13 cellular contexts compared by ENCODE assay signal in genomic region chr15:98728107-98728810, GRCh38.
A peak's percentile ranks its signal among the peaks of the same experiment; 100 is the strongest.
DNase-seq lines count a peak whose midpoint lies in the region; ATAC-seq and TF ChIP-seq lines count a peak whose summit lies in the region.
"Had no signal": no experiment of that assay in that cellular context is flagged by ENCODE, and none has a peak within 500 bp of the region (broad histone marks: within the 10 kb centered on the region; RNA-seq: fewer than 3 reads in every experiment).

No MANE protein-coding gene starts in this region.

- H3K27ac ChIP-seq in GM23338 (ENCODE audit: low read depth) (peak overlapping the region; percentile 71), left lung (peak overlapping the region; percentile 71 to 91), stomach smooth muscle (ENCODE audit: low read length) (peak overlapping the region; percentile 91)
- no peak overlapping the region for H3K27ac ChIP-seq in CD4-positive, alpha-beta memory T cell (ENCODE audit: low read depth, low read length)

- H3K27me3 Mint-ChIP-seq in GM23338 (ENCODE audit: insufficient read depth, low read depth, poor library complexity) (peaks cover 3% of the 10 kb centered on the region), brain (no peaks in the 10 kb centered on the region)
- H3K27me3 Mint-ChIP-seq in CD4-positive, alpha-beta memory T cell = no peaks in the 10 kb centered on the region
- H3K27me3 Mint-ChIP-seq: activated CD8-positive, alpha-beta memory T cell treated with anti-CD3 and anti-CD28 coated beads, Interleukin-2, amount 10 ng/mL, durations not matched to agents 7 days and 5 days; stimulated activated naive CD8-positive, alpha-beta T cell treated with anti-CD3 and anti-CD28 coated beads, Interleukin-15, Interleukin-2, amounts not matched to agents 100 ng/mL and 50 ng/mL, for 24 hours had no signal

- peaks cover 100% of the 10 kb centered on the region for H3K79me2 ChIP-seq in GM23338 (replicated peaks; ENCODE audit: insufficient read depth)

- H3K4me2 ChIP-seq in GM23338 = peak overlapping the region; percentile 42; the same call in 1 of the 2 replicates

- H3K36me3 Mint-ChIP-seq in GM23338 (ENCODE audit: low read depth) (no peaks in the 10 kb centered on the region), brain (peaks cover 11% of the 10 kb centered on the region)
- no peaks in the 10 kb centered on the region for H3K36me3 Mint-ChIP-seq in CD4-positive, alpha-beta memory T cell
- H3K36me3 Mint-ChIP-seq: activated CD8-positive, alpha-beta memory T cell treated with anti-CD3 and anti-CD28 coated beads, Interleukin-2, amount 10 ng/mL, durations not matched to agents 7 days and 5 days had no signal

- H3K4me1 Mint-ChIP-seq in GM23338 (peaks cover 49% of the 10 kb centered on the region), brain (peaks cover 5% of the 10 kb centered on the region)
- peaks cover 0 to 11% (median 3%) of the 10 kb centered on the region in 4 donors for H3K4me1 Mint-ChIP-seq in CD4-positive, alpha-beta memory T cell
- H3K4me1 Mint-ChIP-seq: central memory CD8-positive, alpha-beta T cell had no signal

- intact Hi-C loops in left lung (cut with DNase I) = no loop called here
- intact Hi-C loops in CD4-positive, alpha-beta memory T cell (cut with micrococcal nuclease) = no loop called here

- no peak for DNase-seq in GM23338 (ENCODE audit: low spot score)
- no peak for DNase-seq in left lung
- DNase-seq in CD4-positive, alpha-beta memory T cell = no peak
- DNase-seq in NCI-H2029 treated with DMSO at 0.1 percent for 48 hours (lab: John Stamatoyannopoulos, UW) = no peak
- DNase-seq in GOT3 (lab: John Stamatoyannopoulos, UW) = no peak
- DNase-seq: activated CD8-positive, alpha-beta memory T cell treated with anti-CD3 and anti-CD28 coated beads, Interleukin-2, amount 10 ng/mL, durations not matched to agents 7 days and 5 days; NCI-H1417 treated with DMSO at 0.1 percent for 48 hours; stimulated activated CD4-positive, alpha-beta T cell treated with anti-CD3 and anti-CD28 coated beads, Interleukin-12 subunit alpha, Interleukin-12 subunit beta, amount 100 ng/mL, for 4 hours had no signal

- H3K9me3 Mint-ChIP-seq in GM23338 (no peaks in the 10 kb centered on the region), brain (peaks cover 0 to 3% (median 0%) of the 10 kb centered on the region in 5 experiments)
- H3K9me3 Mint-ChIP-seq in CD4-positive, alpha-beta memory T cell = no peaks in the 10 kb centered on the region
- H3K9me3 Mint-ChIP-seq: central memory CD8-positive, alpha-beta T cell; stimulated activated naive CD8-positive, alpha-beta T cell treated with anti-CD3 and anti-CD28 coated beads, Interleukin-15, Interleukin-2, amounts not matched to agents 100 ng/mL and 50 ng/mL, for 24 hours had no signal

- H2AFZ ChIP-seq in GM23338 = no peak overlapping the region

- CTCF ChIA-PET in CD4-positive, alpha-beta memory T cell (lab: Charles Lee; ENCODE audit: partially characterized antibody) = interaction anchor here (0.6 kb wide), 1 partner anchor 287 kb away, joined by 3 read pairs; no protein-coding TSS in a partner anchor

- peaks cover 65% of the 10 kb centered on the region for H4K20me1 ChIP-seq in GM23338 (replicated peaks; ENCODE audit: insufficient read depth)

- no peaks in the 10 kb centered on the region for H3F3A ChIP-seq in GM23338 (replicated peaks; ENCODE audit: low read depth)

- no peaks in the 10 kb centered on the region for H3K9me3 ChIP-seq in left lung
- no peaks in the 10 kb centered on the region for H3K9me3 ChIP-seq in stomach smooth muscle (ENCODE audit: control insufficient read depth in 2 of 2, low read length in 2 of 2)
- no peaks in the 10 kb centered on the region for H3K9me3 ChIP-seq in CD4-positive, alpha-beta memory T cell (ENCODE audit: control insufficient read depth in 1 of 2, low read length in 2 of 2)

- peaks cover 61% of the 10 kb centered on the region for H3K4me1 ChIP-seq in GM23338 (ENCODE audit: insufficient read depth)
- peaks cover 23 to 35% of the 10 kb centered on the region in 2 donors for H3K4me1 ChIP-seq in left lung
- peaks cover 49% of the 10 kb centered on the region for H3K4me1 ChIP-seq in stomach smooth muscle (ENCODE audit: control insufficient read depth, insufficient read depth, low read length)
- H3K4me1 ChIP-seq in CD4-positive, alpha-beta memory T cell (ENCODE audit: insufficient read depth, low read length) = no peaks in the 10 kb centered on the region

- H3K27ac Mint-ChIP-seq in GM23338 (0 out of 2 replicates have a peak overlapping the region, but pooled peaks have one; percentile 8), brain (peak overlapping the region in 3 of 5 experiments; percentile 82 to 87 (median 83))
- peak overlapping the region in 1 of 7 donors; percentile 25 for H3K27ac Mint-ChIP-seq in CD4-positive, alpha-beta memory T cell
- H3K27ac Mint-ChIP-seq: activated CD8-positive, alpha-beta memory T cell treated with anti-CD3 and anti-CD28 coated beads, Interleukin-2, amount 10 ng/mL, durations not matched to agents 7 days and 5 days; stimulated activated naive CD8-positive, alpha-beta T cell treated with anti-CD3 and anti-CD28 coated beads, Interleukin-15, Interleukin-2, amounts not matched to agents 100 ng/mL and 50 ng/mL, for 24 hours had no signal

- no peak overlapping the region for H3K4me3 ChIP-seq in GM23338
- H3K4me3 ChIP-seq in left lung = no peak overlapping the region
- peak overlapping the region; percentile 17 to 40 for H3K4me3 ChIP-seq in stomach smooth muscle (ENCODE audit: low read length in 2 of 2)
- H3K4me3 ChIP-seq in CD4-positive, alpha-beta memory T cell (ENCODE audit: low read length in 2 of 2) = no peak overlapping the region

- H3K9me2 ChIP-seq in GM23338 (ENCODE audit: insufficient read depth) = no peaks in the 10 kb centered on the region

- H3K36me3 ChIP-seq in GM23338 (ENCODE audit: insufficient read depth) = no peaks in the 10 kb centered on the region
- no peaks in the 10 kb centered on the region for H3K36me3 ChIP-seq in left lung
- no peaks in the 10 kb centered on the region for H3K36me3 ChIP-seq in stomach smooth muscle (ENCODE audit: control insufficient read depth in 2 of 2, insufficient read depth in 2 of 2, low read length in 2 of 2)
- no peaks in the 10 kb centered on the region for H3K36me3 ChIP-seq in CD4-positive, alpha-beta memory T cell (ENCODE audit: insufficient read depth, low read length)

- POLR2A ChIA-PET in CD4-positive, alpha-beta memory T cell (lab: Charles Lee; ENCODE audit: partially characterized antibody) = no interaction called here

- H3K4me3 Mint-ChIP-seq in GM23338 (no peak overlapping the region), brain (peak overlapping the region in 1 of 5 experiments; percentile 10)
- H3K4me3 Mint-ChIP-seq in CD4-positive, alpha-beta memory T cell = no peak overlapping the region
- H3K4me3 Mint-ChIP-seq: activated CD8-positive, alpha-beta memory T cell treated with anti-CD3 and anti-CD28 coated beads, Interleukin-2, amount 10 ng/mL, durations not matched to agents 7 days and 5 days; central memory CD8-positive, alpha-beta T cell; stimulated activated naive CD8-positive, alpha-beta T cell treated with anti-CD3 and anti-CD28 coated beads, Interleukin-15, Interleukin-2, amounts not matched to agents 100 ng/mL and 50 ng/mL, for 24 hours had no signal

- H3K9ac ChIP-seq in stomach smooth muscle (ENCODE audit: low read length in 2 of 2) = peak overlapping the region; percentile 47 to 55

- TF ChIP-seq CTCF in GM23338 (conservative IDR thresholded peaks at IDR 0.05; ENCODE audit: low read depth in 2 of 2) (no peak), brain (conservative IDR thresholded peaks at IDR 0.05) (no peak), left lung (IDR thresholded peaks at IDR 0.05) (no peak)

- peak; percentile 13 for ATAC-seq in GM23338
- peak; percentile 7 for ATAC-seq in left lung
- no peak for ATAC-seq in HG03095 (IDR thresholded peaks at IDR 0.05; ENCODE audit: unreplicated experiment)
- ATAC-seq: activated CD8-positive, alpha-beta memory T cell treated with anti-CD3 and anti-CD28 coated beads, Interleukin-2, amount 10 ng/mL, durations not matched to agents 7 days and 5 days had no signal

- H3K27me3 ChIP-seq in GM23338 (ENCODE audit: insufficient read depth) = no peaks in the 10 kb centered on the region
- H3K27me3 ChIP-seq in left lung = no peaks in the 10 kb centered on the region
- H3K27me3 ChIP-seq in stomach smooth muscle (ENCODE audit: control insufficient read depth in 1 of 2, insufficient read depth in 2 of 2, low read length in 2 of 2) = no peaks in the 10 kb centered on the region
- no peaks in the 10 kb centered on the region for H3K27me3 ChIP-seq in CD4-positive, alpha-beta memory T cell (ENCODE audit: insufficient read depth, low read length)

TF ChIP-seq in GM23338, 12 proteins besides CTCF, POLR2A, EP300 and RAD21:
- TF ChIP-seq CREB1 (CRISPR knock-in tag; IDR thresholded peaks at IDR 0.05; ENCODE audit: low read depth) = no peak
- TF ChIP-seq JUNB (IDR thresholded peaks at IDR 0.05; ENCODE audit: unreplicated experiment) = no peak
- no peak for TF ChIP-seq EZH2phosphoT487 (IDR thresholded peaks at IDR 0.05; ENCODE audit: unreplicated experiment)
- TF ChIP-seq EZH2 (IDR thresholded peaks at IDR 0.05; ENCODE audit: low read depth, unreplicated experiment) = no peak
- no peak for TF ChIP-seq ZNF331 (CRISPR knock-in tag; IDR thresholded peaks at IDR 0.05; ENCODE audit: low read depth)

Comparison
In these comparisons a context has a peak if more than half of its experiments do, and no peak if none do; other contexts are left out.
1. H3K4me3 ChIP-seq: peak in stomach smooth muscle (2 of 2); none in GM23338 (single experiment), left lung (0 of 2) and CD4-positive, alpha-beta memory T cell (0 of 2).